Comparison of ENCODE assay signal across 23 cellular contexts in the genomic region with DNA sequence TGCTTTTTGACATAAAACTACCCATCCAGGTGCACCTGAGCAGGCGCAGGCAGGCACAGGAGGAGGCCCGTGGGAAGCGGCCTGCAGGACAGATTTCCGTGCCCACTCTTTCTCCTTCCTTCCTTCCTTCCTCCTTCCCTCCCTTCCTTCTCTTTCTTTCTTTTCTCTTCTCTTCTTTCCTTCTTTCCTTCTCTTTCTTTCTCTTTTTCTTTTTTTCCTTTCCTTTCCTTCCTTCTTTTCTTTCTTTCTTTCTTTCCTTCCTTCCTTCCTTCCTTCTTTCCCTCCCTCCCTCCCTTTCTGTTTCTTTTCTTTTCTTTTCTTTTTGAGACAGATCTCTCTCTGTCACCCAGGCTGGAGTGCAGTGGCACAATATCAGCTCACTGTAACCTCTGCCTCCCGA. TPM values are rescaled to one million over a fixed set of nuclear protein-coding genes. Genes with fewer than 3 reads are reported as not detected.
DNase-seq lines count a peak whose midpoint lies in the region; FAIRE-seq and TF ChIP-seq lines count a peak whose summit lies in the region.
"Had no signal": no experiment of that assay in that cellular context is flagged by ENCODE, and none has a peak within 500 bp of the region (broad histone marks: within the 10 kb centered on the region; RNA-seq: fewer than 3 reads in every experiment).

No MANE protein-coding gene starts in this region.

- no peaks in the 10 kb centered on the region for H3K27me3 ChIP-seq in Caco-2 (replicated peaks; ENCODE audit: control insufficient read depth, insufficient read depth, low read length)
- H3K27me3 ChIP-seq: BE2C had no signal

- H3K27me3 Mint-ChIP-seq in Caco-2 (ENCODE audit: insufficient read depth, unreplicated experiment): no peaks in the 10 kb centered on the region

- BruUV-seq in Caco-2 (replicated peaks; lab: Mats Ljungman, UMichigan): no TSS peak

- peak overlapping the region; percentile 9 for H3K27ac Mint-ChIP-seq in Caco-2 (ENCODE audit: unreplicated experiment)
- H3K27ac Mint-ChIP-seq: CD14-positive monocyte; CD4-positive, alpha-beta memory T cell; CD4-positive, CD25-positive, alpha-beta regulatory T cell had no signal

- H3K9me3 ChIP-seq in Caco-2 (peaks cover 12% of the 10 kb centered on the region), HEK293 (ENCODE audit: control insufficient read depth, insufficient read depth, low read depth, low read length) (no peaks in the 10 kb centered on the region), kidney (ENCODE audit: control insufficient read depth in 1 of 2, low read length in 2 of 2) (peaks cover 0 to 5% of the 10 kb centered on the region in 2 donors)
- H3K9me3 ChIP-seq: BE2C, BLaER1 had no signal

- H3K9me3 Mint-ChIP-seq in Caco-2 (ENCODE audit: unreplicated experiment): no peaks in the 10 kb centered on the region
- H3K9me3 Mint-ChIP-seq: CD4-positive, alpha-beta memory T cell; CD8-positive, alpha-beta memory T cell had no signal

- DNase-seq in Caco-2: no peak
- peak; percentile 33 for DNase-seq in kidney
- no peak for DNase-seq in H54 (ENCODE audit: insufficient read length, low spot score)
- DNase-seq in NCI-H1436 (lab: John Stamatoyannopoulos, UW): no peak
- DNase-seq: 8988T; ACHN; BE2C; C1 segment of cervical spinal cord; Calu3; CD4-positive, alpha-beta memory T cell; CD4-positive, CD25-positive, alpha-beta regulatory T cell; CD8-positive, alpha-beta memory T cell; COR-L47; DMS79 treated with DMSO at 0.1 percent for 48 hours; GF-D8 had no signal

- intact Hi-C loops in Caco-2 (cut with micrococcal nuclease; ENCODE audit: unreplicated experiment) (no loop called here), kidney (cut with DNase I) (no loop called here)

- CTCF ChIA-PET in Caco-2 (lab: Charles Lee): no interaction called here
- CTCF ChIA-PET in HEK293 (lab: Yijun Ruan, JAX): interaction anchor here (0.6 kb wide), 1 partner anchor 137 kb away, joined by 3 read pairs; no protein-coding TSS in a partner anchor

- no peaks in the 10 kb centered on the region for H3K4me1 Mint-ChIP-seq in Caco-2 (ENCODE audit: low read depth, unreplicated experiment)

- H3K36me3 ChIP-seq in Caco-2 (ENCODE audit: control insufficient read depth, insufficient read depth, low read length) (no peaks in the 10 kb centered on the region), HEK293 (ENCODE audit: control insufficient read depth in 2 of 2, insufficient read depth in 1 of 2, low read length in 2 of 2) (no peaks in the 10 kb centered on the region), kidney (ENCODE audit: control insufficient read depth in 1 of 2, insufficient read depth in 2 of 2, low read length in 2 of 2) (no peaks in the 10 kb centered on the region)
- H3K36me3 ChIP-seq: BE2C, BLaER1 had no signal

- no peak for TF ChIP-seq POLR2A in H54 (IDR thresholded peaks at IDR 0.05; ENCODE audit: low read depth, low read length)

- H3K27ac ChIP-seq in HEK293 (ENCODE audit: extremely low read depth, low read depth, low read length) (no peak overlapping the region), kidney (ENCODE audit: low read depth in 2 of 2, low read length in 2 of 2) (no peak overlapping the region)
- H3K27ac ChIP-seq: BLaER1 had no signal

- H3K4me1 ChIP-seq in Caco-2 (peaks cover 10% of the 10 kb centered on the region; the same call in 1 of the 2 replicates), HEK293 (ENCODE audit: control insufficient read depth, insufficient read depth, low read length) (no peaks in the 10 kb centered on the region), kidney (ENCODE audit: control insufficient read depth in 1 of 2, insufficient read depth in 1 of 2, low read depth in 1 of 2, low read length in 2 of 2) (peaks cover 0 to 6% of the 10 kb centered on the region in 2 donors)

- no peak overlapping the region for H3K4me3 Mint-ChIP-seq in Caco-2 (ENCODE audit: unreplicated experiment)
- H3K4me3 Mint-ChIP-seq: CD4-positive, alpha-beta memory T cell; CD4-positive, CD25-positive, alpha-beta regulatory T cell; CD8-positive, alpha-beta memory T cell had no signal

- no peak overlapping the region for H3K4me3 ChIP-seq in Caco-2 (ENCODE audit: low read depth, low read length)
- no peak overlapping the region for H3K4me3 ChIP-seq in HEK293 (ENCODE audit: low read depth, low read length)
- no peak overlapping the region for H3K4me3 ChIP-seq in kidney (ENCODE audit: low read length in 2 of 2)
- H3K4me3 ChIP-seq: BLaER1 had no signal

- H3K36me3 Mint-ChIP-seq in Caco-2 (ENCODE audit: insufficient read depth, unreplicated experiment): peaks cover 5% of the 10 kb centered on the region
- H3K36me3 Mint-ChIP-seq: CD14-positive monocyte; CD4-positive, alpha-beta memory T cell; CD4-positive, CD25-positive, alpha-beta regulatory T cell; CD8-positive, alpha-beta memory T cell had no signal

- TF ChIP-seq CTCF in Caco-2 (IDR thresholded peaks at IDR 0.05; ENCODE audit: insufficient read depth in 1 of 2, low read depth in 1 of 2, low read length in 1 of 2, severe bottlenecking in 1 of 2, unreplicated experiment in 1 of 2) (no peak), HEK293 (tag by site-specific recombination; IDR thresholded peaks at IDR 0.05) (no peak), kidney (IDR thresholded peaks at IDR 0.05; ENCODE audit: borderline replicate concordance, extremely low read depth, insufficient read depth) (no peak)

- H3K9ac ChIP-seq in kidney (ENCODE audit: low read length in 2 of 2): no peak overlapping the region
- H3K9ac ChIP-seq: BLaER1 had no signal

- FAIRE-seq in kidney (lab: Jason Lieb, UNC) (no peak), H54 (lab: Jason Lieb, UNC) (no peak)
- FAIRE-seq: A204.1, D721Med, G401.6, GM12891, GM19239 had no signal

- POLR2A ChIA-PET in Caco-2 (lab: Charles Lee) (no interaction called here), HEK293 (lab: Yijun Ruan, JAX) (no interaction called here)

TF ChIP-seq in HEK293, 187 proteins besides CTCF, POLR2A, EP300 and RAD21:
- TF ChIP-seq, protein P1, sequence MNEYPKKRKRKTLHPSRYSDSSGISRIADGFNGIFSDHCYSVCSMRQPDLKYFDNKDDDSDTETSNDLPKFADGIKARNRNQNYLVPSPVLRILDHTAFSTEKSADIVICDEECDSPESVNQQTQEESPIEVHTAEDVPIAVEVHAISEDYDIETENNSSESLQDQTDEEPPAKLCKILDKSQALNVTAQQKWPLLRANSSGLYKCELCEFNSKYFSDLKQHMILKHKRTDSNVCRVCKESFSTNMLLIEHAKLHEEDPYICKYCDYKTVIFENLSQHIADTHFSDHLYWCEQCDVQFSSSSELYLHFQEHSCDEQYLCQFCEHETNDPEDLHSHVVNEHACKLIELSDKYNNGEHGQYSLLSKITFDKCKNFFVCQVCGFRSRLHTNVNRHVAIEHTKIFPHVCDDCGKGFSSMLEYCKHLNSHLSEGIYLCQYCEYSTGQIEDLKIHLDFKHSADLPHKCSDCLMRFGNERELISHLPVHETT (tag by site-specific recombination; IDR thresholded peaks at IDR 0.05): no peak
- TF ChIP-seq ZNF366 (tag by site-specific recombination; conservative IDR thresholded peaks at IDR 0.05): peak; percentile 92
- TF ChIP-seq ZNF544 (tag by site-specific recombination; IDR thresholded peaks at IDR 0.05): no peak
- TF ChIP-seq ZSCAN30 (tag by site-specific recombination; IDR thresholded peaks at IDR 0.05): no peak
- no peak for TF ChIP-seq IKZF3 (tag by site-specific recombination; IDR thresholded peaks at IDR 0.05)
- TF ChIP-seq GLI4 (tag by site-specific recombination; IDR thresholded peaks at IDR 0.05): no peak
- TF ChIP-seq ZFP37 (tag by site-specific recombination; IDR thresholded peaks at IDR 0.05): no peak
- TF ChIP-seq, protein P2, sequence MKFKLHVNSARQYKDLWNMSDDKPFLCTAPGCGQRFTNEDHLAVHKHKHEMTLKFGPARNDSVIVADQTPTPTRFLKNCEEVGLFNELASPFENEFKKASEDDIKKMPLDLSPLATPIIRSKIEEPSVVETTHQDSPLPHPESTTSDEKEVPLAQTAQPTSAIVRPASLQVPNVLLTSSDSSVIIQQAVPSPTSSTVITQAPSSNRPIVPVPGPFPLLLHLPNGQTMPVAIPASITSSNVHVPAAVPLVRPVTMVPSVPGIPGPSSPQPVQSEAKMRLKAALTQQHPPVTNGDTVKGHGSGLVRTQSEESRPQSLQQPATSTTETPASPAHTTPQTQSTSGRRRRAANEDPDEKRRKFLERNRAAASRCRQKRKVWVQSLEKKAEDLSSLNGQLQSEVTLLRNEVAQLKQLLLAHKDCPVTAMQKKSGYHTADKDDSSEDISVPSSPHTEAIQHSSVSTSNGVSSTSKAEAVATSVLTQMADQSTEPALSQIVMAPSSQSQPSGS (tag by site-specific recombination; IDR thresholded peaks at IDR 0.05; ENCODE audit: low read depth): no peak
TF ChIP-seq in HEK293: peak in this region for 1.

RNA-seq across cellular contexts. Expression of a gene that starts 21.2 kb away (rescaled TPM):
- 0.67 and 0.82 TPM in 2 replicates for total RNA-seq in Caco-2 (2022)
- 29.3 TPM for total RNA-seq in kidney
- 11.9 TPM for polyA plus RNA-seq in kidney (ENCODE audit: insufficient read depth, low read depth, low replicate concordance)
- total RNA-seq: Calu3 had no signal
- polyA plus RNA-seq: CD8-positive, alpha-beta memory T cell had no signal

Comparison
In these comparisons a context has a peak if more than half of its experiments do, and no peak if none do; other contexts are left out.
1. RNA of a gene that starts 21.2 kb away (total RNA-seq): 29.3 TPM in kidney (single experiment); 0.67 to 0.82 TPM in Caco-2; every median in the first group is over 10 times any median in the second.